In genomic region chr17:75697651-75698291, GRCh38 we compare ENCODE assay signal across 1 cellular context.
A peak's percentile ranks its signal among the peaks of the same experiment; 100 is the strongest.
TF ChIP-seq lines count a peak whose summit lies in the region.

No MANE protein-coding gene starts in this region.

TF ChIP-seq in HepG2, 621 proteins besides CTCF, POLR2A, EP300 and RAD21 (continued from another document and continues in another):
- 0 out of 2 replicates have a peak, but pooled peaks have one; percentile 21 for TF ChIP-seq RERE (CRISPR knock-in tag; IDR thresholded peaks at IDR 0.05; ENCODE audit: low read depth)
- TF ChIP-seq ZSCAN25 (CRISPR knock-in tag; IDR thresholded peaks at IDR 0.05): peak; percentile 82
- TF ChIP-seq HNF4G (IDR thresholded peaks at IDR 0.05; ENCODE audit: borderline replicate concordance, low read depth, low read length): no peak
- TF ChIP-seq HNF4G (CRISPR knock-in tag; IDR thresholded peaks at IDR 0.05; ENCODE audit: borderline replicate concordance, low read depth): no peak
- TF ChIP-seq HMGXB3 (CRISPR knock-in tag; IDR thresholded peaks at IDR 0.05; ENCODE audit: borderline replicate concordance): peak; percentile 46; the same call in 1 of the 2 replicates
- peak; percentile 61; the same call in 1 of the 2 replicates for TF ChIP-seq RXRA (CRISPR knock-in tag; IDR thresholded peaks at IDR 0.05)
- no peak for TF ChIP-seq ZNF263 (CRISPR knock-in tag; IDR thresholded peaks at IDR 0.05)
- peak; percentile 52 for TF ChIP-seq NCOA2 (CRISPR knock-in tag; IDR thresholded peaks at IDR 0.05)
- TF ChIP-seq KMT2A (CRISPR knock-in tag; IDR thresholded peaks at IDR 0.05): no peak
- TF ChIP-seq ZSCAN20 (CRISPR knock-in tag; IDR thresholded peaks at IDR 0.05; ENCODE audit: borderline replicate concordance): no peak
- no peak for TF ChIP-seq MTA3 (CRISPR knock-in tag; IDR thresholded peaks at IDR 0.05)
- no peak for TF ChIP-seq ZXDC (CRISPR knock-in tag; IDR thresholded peaks at IDR 0.05)
- TF ChIP-seq ZNF564 (CRISPR knock-in tag; IDR thresholded peaks at IDR 0.05): 0 out of 2 replicates have a peak, but pooled peaks have one; percentile 0
- TF ChIP-seq RARA (CRISPR knock-in tag; IDR thresholded peaks at IDR 0.05): no peak; the same call in 1 of the 2 replicates
- 0 out of 2 replicates have a peak, but pooled peaks have one; percentile 51 for TF ChIP-seq ERF (CRISPR knock-in tag; IDR thresholded peaks at IDR 0.05)
- TF ChIP-seq SP140L (CRISPR knock-in tag; IDR thresholded peaks at IDR 0.05; ENCODE audit: borderline replicate concordance): no peak
- no peak for TF ChIP-seq PLSCR1 (CRISPR knock-in tag; IDR thresholded peaks at IDR 0.05; ENCODE audit: borderline replicate concordance)
- TF ChIP-seq ZMYM3 (CRISPR knock-in tag; IDR thresholded peaks at IDR 0.05): peak; percentile 68; the same call in 1 of the 2 replicates
- TF ChIP-seq, protein P1, sequence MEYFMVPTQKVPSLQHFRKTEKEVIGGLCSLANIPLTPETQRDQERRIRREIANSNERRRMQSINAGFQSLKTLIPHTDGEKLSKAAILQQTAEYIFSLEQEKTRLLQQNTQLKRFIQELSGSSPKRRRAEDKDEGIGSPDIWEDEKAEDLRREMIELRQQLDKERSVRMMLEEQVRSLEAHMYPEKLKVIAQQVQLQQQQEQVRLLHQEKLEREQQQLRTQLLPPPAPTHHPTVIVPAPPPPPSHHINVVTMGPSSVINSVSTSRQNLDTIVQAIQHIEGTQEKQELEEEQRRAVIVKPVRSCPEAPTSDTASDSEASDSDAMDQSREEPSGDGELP (IDR thresholded peaks at IDR 0.05; ENCODE audit: borderline replicate concordance, low read depth): peak; percentile 32; the same call in 1 of the 2 replicates
- no peak for TF ChIP-seq MTF2 (CRISPR knock-in tag; IDR thresholded peaks at IDR 0.05; ENCODE audit: borderline replicate concordance)
- no peak for TF ChIP-seq RAD51 (IDR thresholded peaks at IDR 0.05; ENCODE audit: borderline replicate concordance)
- peak; percentile 21; the same call in 1 of the 2 replicates for TF ChIP-seq ZNF644 (CRISPR knock-in tag; IDR thresholded peaks at IDR 0.05; ENCODE audit: low read depth)
- no peak for TF ChIP-seq NFIB (CRISPR knock-in tag; IDR thresholded peaks at IDR 0.05; ENCODE audit: borderline replicate concordance)
- TF ChIP-seq HIC2 (CRISPR knock-in tag; IDR thresholded peaks at IDR 0.05; ENCODE audit: low read depth): peak; percentile 94
- peak; percentile 51; the same call in 1 of the 2 replicates for TF ChIP-seq KAT8 (CRISPR knock-in tag; IDR thresholded peaks at IDR 0.05)
- TF ChIP-seq PHF21A (CRISPR knock-in tag; IDR thresholded peaks at IDR 0.05): 0 out of 2 replicates have a peak, but pooled peaks have one; percentile 30
- TF ChIP-seq SAP130 (CRISPR knock-in tag; IDR thresholded peaks at IDR 0.05; ENCODE audit: low read depth): peak; percentile 55
- no peak for TF ChIP-seq ZFP36L1 (CRISPR knock-in tag; IDR thresholded peaks at IDR 0.05)
- peak; percentile 53; the same call in 1 of the 2 replicates for TF ChIP-seq SIX1 (CRISPR knock-in tag; IDR thresholded peaks at IDR 0.05; ENCODE audit: borderline replicate concordance)
- TF ChIP-seq, protein P2, sequence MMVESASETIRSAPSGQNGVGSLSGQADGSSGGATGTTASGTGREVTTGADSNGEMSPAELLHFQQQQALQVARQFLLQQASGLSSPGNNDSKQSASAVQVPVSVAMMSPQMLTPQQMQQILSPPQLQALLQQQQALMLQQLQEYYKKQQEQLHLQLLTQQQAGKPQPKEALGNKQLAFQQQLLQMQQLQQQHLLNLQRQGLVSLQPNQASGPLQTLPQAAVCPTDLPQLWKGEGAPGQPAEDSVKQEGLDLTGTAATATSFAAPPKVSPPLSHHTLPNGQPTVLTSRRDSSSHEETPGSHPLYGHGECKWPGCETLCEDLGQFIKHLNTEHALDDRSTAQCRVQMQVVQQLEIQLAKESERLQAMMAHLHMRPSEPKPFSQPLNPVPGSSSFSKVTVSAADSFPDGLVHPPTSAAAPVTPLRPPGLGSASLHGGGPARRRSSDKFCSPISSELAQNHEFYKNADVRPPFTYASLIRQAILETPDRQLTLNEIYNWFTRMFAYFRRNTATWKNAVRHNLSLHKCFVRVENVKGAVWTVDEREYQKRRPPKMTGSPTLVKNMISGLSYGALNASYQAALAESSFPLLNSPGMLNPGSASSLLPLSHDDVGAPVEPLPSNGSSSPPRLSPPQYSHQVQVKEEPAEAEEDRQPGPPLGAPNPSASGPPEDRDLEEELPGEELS (CRISPR knock-in tag; IDR thresholded peaks at IDR 0.05): 0 out of 2 replicates have a peak, but pooled peaks have one; percentile 19
- TF ChIP-seq KDM1A (CRISPR knock-in tag; IDR thresholded peaks at IDR 0.05): 0 out of 2 replicates have a peak, but pooled peaks have one; percentile 34
- TF ChIP-seq HNF1A (IDR thresholded peaks at IDR 0.05; ENCODE audit: low read depth): no peak; the same call in 1 of the 2 replicates
- TF ChIP-seq HNF1A (CRISPR knock-in tag; IDR thresholded peaks at IDR 0.05; ENCODE audit: borderline replicate concordance): no peak
- TF ChIP-seq IRX3 (CRISPR knock-in tag; IDR thresholded peaks at IDR 0.05; ENCODE audit: borderline replicate concordance, low read depth): no peak
- TF ChIP-seq MBNL3 (CRISPR knock-in tag; conservative IDR thresholded peaks at IDR 0.05): no peak
